In the genomic region with DNA sequence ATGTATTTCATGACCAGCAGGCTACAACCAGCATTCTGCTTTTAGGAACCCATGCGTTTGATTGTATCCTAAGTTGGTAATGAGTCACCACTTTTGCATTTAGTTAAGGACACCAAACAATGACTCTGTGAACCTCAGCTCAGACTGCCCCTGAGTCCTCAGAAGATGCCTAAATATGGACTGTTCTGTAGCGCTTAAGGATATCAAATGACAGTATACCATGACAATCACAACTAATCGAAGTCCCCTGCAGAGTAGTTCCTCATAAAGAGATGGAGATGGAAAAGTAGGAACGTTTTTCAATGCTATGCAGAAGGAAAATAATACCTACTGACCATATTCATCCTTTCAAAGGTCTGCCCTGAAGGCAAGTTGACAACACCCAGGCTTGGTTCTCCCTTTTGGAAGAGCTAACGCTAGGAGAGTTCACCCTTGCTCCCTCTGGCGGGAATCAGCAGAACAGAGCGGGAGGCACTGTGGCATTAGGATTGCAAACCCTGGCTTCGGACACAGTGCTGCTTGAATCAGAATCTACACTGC, we compare ENCODE assay signal across 12 cellular contexts.
DNase-seq lines count a peak whose midpoint lies in the region; TF ChIP-seq lines count a peak whose summit lies in the region.
"Had no signal": no experiment of that assay in that cellular context is flagged by ENCODE, and none has a peak within 500 bp of the region (broad histone marks: within the 10 kb centered on the region; RNA-seq: fewer than 3 reads in every experiment).

No MANE protein-coding gene starts in this region.

- H4K20me1 ChIP-seq in hepatocyte (ENCODE audit: insufficient read depth, poor library complexity, severe bottlenecking), result no peaks in the 10 kb centered on the region
- H4K20me1 ChIP-seq: BLaER1 had no signal

- peak in 2 of 3 experiments; percentile 28 to 30 for TF ChIP-seq CTCF in ascending aorta (IDR thresholded peaks at IDR 0.05)
- TF ChIP-seq CTCF in hepatocyte (IDR thresholded peaks at IDR 0.05; ENCODE audit: poor library complexity), result peak; percentile 48

- no peak overlapping the region for H3K4me2 ChIP-seq in hepatocyte

- WGBS in hepatocyte (ENCODE audit: low lambda C conversion rate, missing lambda C conversion rate), result 50% methylated on average over 8 of the region's 8 CpGs

- H3K4me3 ChIP-seq in ascending aorta, result no peak overlapping the region
- no peak overlapping the region for H3K4me3 ChIP-seq in hepatocyte
- H3K4me3 ChIP-seq: BLaER1, lung, upper lobe of right lung had no signal

- no peaks in the 10 kb centered on the region for H3K27me3 ChIP-seq in ascending aorta
- peaks cover 4% of the 10 kb centered on the region for H3K27me3 ChIP-seq in hepatocyte
- H3K27me3 ChIP-seq: BLaER1, upper lobe of right lung had no signal

- DNase-seq in A172 (ENCODE audit: low spot score) (peak; percentile 48), HS-27A (ENCODE audit: low read depth) (peak; percentile 30), ascending aorta (ENCODE audit: low spot score in 2 of 2) (no peak), hepatocyte (ENCODE audit: low spot score) (peak; percentile 42), epidermal melanocyte (ENCODE audit: insufficient read length, low spot score) (no peak), mucosa of gallbladder (ENCODE audit: low spot score) (no peak), activated gamma-delta T cell (lab: John Stamatoyannopoulos, UW) (no peak)
- DNase-seq in effector CD4-positive, alpha-beta T cell, result no peak
- DNase-seq: activated T-cell treated with anti-CD3 and anti-CD28 coated beads, Interleukin-2, amount 50 U/mL, for 24 hours; upper lobe of right lung had no signal

- H3K9me2 ChIP-seq in hepatocyte (replicated peaks; ENCODE audit: insufficient read depth), result no peaks in the 10 kb centered on the region

- intact Hi-C loops in ascending aorta (cut with DNase I), result loop anchor here (10.0 kb wide), 1 partner anchor 158 kb away; no protein-coding TSS in a partner anchor

- H2AFZ ChIP-seq in hepatocyte, result no peak overlapping the region

- H3K9me3 ChIP-seq in ascending aorta, result no peaks in the 10 kb centered on the region
- no peaks in the 10 kb centered on the region for H3K9me3 ChIP-seq in hepatocyte (ENCODE audit: low read depth)
- H3K9me3 ChIP-seq: BLaER1, upper lobe of right lung had no signal

- H3K4me1 ChIP-seq in ascending aorta (peaks cover 0 to 8% of the 10 kb centered on the region in 2 donors), hepatocyte (ENCODE audit: insufficient read depth) (no peaks in the 10 kb centered on the region)
- H3K4me1 ChIP-seq: upper lobe of right lung had no signal

- H3K36me3 ChIP-seq in ascending aorta (no peaks in the 10 kb centered on the region), hepatocyte (replicated peaks; ENCODE audit: insufficient read depth, low read depth) (no peaks in the 10 kb centered on the region)
- H3K36me3 ChIP-seq: BLaER1, upper lobe of right lung had no signal

- H3K79me2 ChIP-seq in hepatocyte, result no peaks in the 10 kb centered on the region

- H3K27ac ChIP-seq in ascending aorta (peak overlapping the region in 1 of 2 donors; percentile 45), hepatocyte (no peak overlapping the region)
- H3K27ac ChIP-seq: BLaER1, upper lobe of right lung had no signal

Comparison
In these comparisons a context has a peak if more than half of its experiments do, and no peak if none do; other contexts are left out.
1. DNase-seq: peak in A172 (single experiment), HS-27A (single experiment) and hepatocyte (single experiment); none in ascending aorta (0 of 2), epidermal melanocyte (single experiment), effector CD4-positive, alpha-beta T cell (single experiment), mucosa of gallbladder (single experiment) and activated gamma-delta T cell (single experiment).